11 cellular contexts compared by ENCODE assay signal in genomic region chr10:48505394-48506112, GRCh38.
DNase-seq lines count a peak whose midpoint lies in the region; ATAC-seq and TF ChIP-seq lines count a peak whose summit lies in the region.
"Had no signal": no experiment of that assay in that cellular context is flagged by ENCODE, and none has a peak within 500 bp of the region (broad histone marks: within the 10 kb centered on the region; RNA-seq: fewer than 3 reads in every experiment).

No MANE protein-coding gene starts in this region.

- no peak overlapping the region for H3K4me3 Mint-ChIP-seq in immature natural killer cell

- no peak for ATAC-seq in HG03045 (IDR thresholded peaks at IDR 0.05; ENCODE audit: unreplicated experiment)
- ATAC-seq in GM21515 (IDR thresholded peaks at IDR 0.05; ENCODE audit: unreplicated experiment): no peak

- no peak overlapping the region for H3K9ac ChIP-seq in OCI-LY3 (ENCODE audit: low read length)
- H3K9ac ChIP-seq: KMS-11 had no signal

- no peak overlapping the region for H3K27ac ChIP-seq in OCI-LY3 (ENCODE audit: low read length)
- H3K27ac ChIP-seq: KMS-11 had no signal

- H3K4me1 Mint-ChIP-seq in immature natural killer cell: no peaks in the 10 kb centered on the region

- H3K4me3 ChIP-seq in OCI-LY3 (ENCODE audit: low read length): no peak overlapping the region
- H3K4me3 ChIP-seq in epithelial cell of proximal tubule (ENCODE audit: low read depth, low read length): no peak overlapping the region

- DNase-seq in SIG-M5 treated with dmso at 0.1 percent for 504 hours (lab: John Stamatoyannopoulos, UW; ENCODE audit: unreplicated experiment) (peak; percentile 17), SIG-M5 (lab: John Stamatoyannopoulos, UW) (no peak), epithelial cell of proximal tubule (ENCODE audit: low read depth) (no peak), immature natural killer cell (no peak)
- DNase-seq in stimulated activated CD8-positive, alpha-beta memory T cell treated with anti-CD3 and anti-CD28 coated beads, Interleukin-4, amount 100 ng/mL, for 48 hours: peak; percentile 7
- DNase-seq: ACHN, NCI-H774 had no signal

- H3K4me2 ChIP-seq in OCI-LY3 (ENCODE audit: low read length): no peak overlapping the region
- H3K4me2 ChIP-seq: KMS-11 had no signal

- H3K27me3 Mint-ChIP-seq in immature natural killer cell (ENCODE audit: low read depth in 3 of 3): peaks cover 2 to 4% (median 2%) of the 10 kb centered on the region in 3 donors

- no peaks in the 10 kb centered on the region for H3K9me3 ChIP-seq in OCI-LY3 (ENCODE audit: insufficient read depth, low read length)

- H2AFZ ChIP-seq in OCI-LY3 (ENCODE audit: low read depth, low read length): no peak overlapping the region

- H3K36me3 Mint-ChIP-seq in immature natural killer cell: no peaks in the 10 kb centered on the region

- H3K79me2 ChIP-seq in OCI-LY3 (ENCODE audit: low read length): no peaks in the 10 kb centered on the region

- no peaks in the 10 kb centered on the region for H4K20me1 ChIP-seq in OCI-LY3 (ENCODE audit: insufficient read depth, low read length)

- H3K4me1 ChIP-seq in OCI-LY3 (ENCODE audit: low read length): peaks cover 15% of the 10 kb centered on the region

- no peaks in the 10 kb centered on the region for H3K36me3 ChIP-seq in OCI-LY3 (replicated peaks; ENCODE audit: low read depth, low read length)

- H3K27me3 ChIP-seq in OCI-LY3 (ENCODE audit: low read depth, low read length): no peaks in the 10 kb centered on the region

- TF ChIP-seq CTCF in OCI-LY3 (IDR thresholded peaks at IDR 0.05; ENCODE audit: low read depth, low read length): peak; percentile 12; the same call in 1 of the 2 replicates
- TF ChIP-seq CTCF in epithelial cell of proximal tubule (conservative IDR thresholded peaks at IDR 0.05; ENCODE audit: low read depth, low read length): peak; percentile 23

- no peaks in the 10 kb centered on the region for H3K9me3 Mint-ChIP-seq in immature natural killer cell

- H3K27ac Mint-ChIP-seq in immature natural killer cell: no peak overlapping the region

Comparison
In these comparisons a context has a peak if more than half of its experiments do, and no peak if none do; other contexts are left out.
1. DNase-seq: peak in SIG-M5 treated with dmso at 0.1 percent for 504 hours (single experiment) and stimulated activated CD8-positive, alpha-beta memory T cell treated with anti-CD3 and anti-CD28 coated beads, Interleukin-4, amount 100 ng/mL, for 48 hours (single experiment); none in SIG-M5 (single experiment), epithelial cell of proximal tubule (single experiment) and immature natural killer cell (0 of 3).